In the genomic region with DNA sequence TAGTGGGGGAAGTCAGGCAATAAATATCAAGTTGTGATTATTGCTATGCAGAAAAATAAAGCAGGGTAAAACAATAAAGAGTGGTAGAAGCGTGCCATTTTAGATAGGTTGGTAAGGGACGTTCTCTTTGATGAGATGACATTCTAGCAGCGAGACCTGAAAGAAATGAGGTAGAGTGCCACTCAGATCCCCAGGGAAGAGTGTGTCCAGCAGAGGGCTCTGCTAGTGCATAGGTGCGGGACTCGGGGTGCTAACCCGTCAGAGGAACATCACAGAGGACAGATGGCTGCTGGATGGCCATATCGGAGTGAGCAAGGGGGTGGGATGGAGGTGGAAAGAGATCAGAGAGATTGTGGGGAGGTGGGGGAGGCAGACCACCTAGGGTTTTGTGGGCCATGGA, we compare ENCODE assay signal across 8 cellular contexts. TPM values are rescaled to one million over a fixed set of nuclear protein-coding genes. Genes with fewer than 3 reads are reported as not detected.
DNase-seq lines count a peak whose midpoint lies in the region; ATAC-seq and TF ChIP-seq lines count a peak whose summit lies in the region.

No MANE protein-coding gene starts in this region.

- no peak overlapping the region for H3K27ac Mint-ChIP-seq in naive thymus-derived CD8-positive, alpha-beta T cell

- ATAC-seq in left colon, result peak; percentile 60
- ATAC-seq in naive thymus-derived CD8-positive, alpha-beta T cell, result no peak

- H3K9me3 Mint-ChIP-seq in naive thymus-derived CD8-positive, alpha-beta T cell, result no peaks in the 10 kb centered on the region

- intact Hi-C loops in left colon (cut with DNase I, micrococcal nuclease), result no loop called here

- H3K36me3 Mint-ChIP-seq in naive thymus-derived CD8-positive, alpha-beta T cell, result no peaks in the 10 kb centered on the region

- peak; percentile 35; the same call in 1 of the 2 replicates for TF ChIP-seq CTCF in VCaP (conservative IDR thresholded peaks at IDR 0.05)

- H3K4me3 Mint-ChIP-seq in naive thymus-derived CD8-positive, alpha-beta T cell, result no peak overlapping the region

- H3K9me3 ChIP-seq in effector memory CD4-positive, alpha-beta T cell (ENCODE audit: control insufficient read depth, low read length), result no peaks in the 10 kb centered on the region

- H3K36me3 ChIP-seq in effector memory CD4-positive, alpha-beta T cell (ENCODE audit: control insufficient read depth, insufficient read depth, low read length), result no peaks in the 10 kb centered on the region

- peak; percentile 13 for DNase-seq in activated CD4-positive, alpha-beta T cell treated with anti-CD3 and anti-CD28 coated beads for 48 hours
- no peak for DNase-seq in activated CD4-positive, alpha-beta T cell treated with anti-CD3 and anti-CD28 coated beads for 1 hour
- peak; percentile 49 for DNase-seq in HT-29 (ENCODE audit: low spot score)
- DNase-seq in left colon, result peak in 1 of 2 donors; percentile 17
- no peak for DNase-seq in effector memory CD4-positive, alpha-beta T cell
- DNase-seq in naive thymus-derived CD8-positive, alpha-beta T cell, result no peak
- DNase-seq in NK-92 (lab: John Stamatoyannopoulos, UW; ENCODE audit: unreplicated experiment), result no peak

- no peaks in the 10 kb centered on the region for H3K27me3 ChIP-seq in effector memory CD4-positive, alpha-beta T cell (replicated peaks; ENCODE audit: control insufficient read depth, insufficient read depth, low read length, poor library complexity, severe bottlenecking)

- H3K27me3 Mint-ChIP-seq in naive thymus-derived CD8-positive, alpha-beta T cell, result peaks cover 0 to 4% (median 2%) of the 10 kb centered on the region in 5 donors

- H3K4me1 ChIP-seq in effector memory CD4-positive, alpha-beta T cell (ENCODE audit: control insufficient read depth, insufficient read depth, low read length, poor library complexity, severe bottlenecking), result no peaks in the 10 kb centered on the region

- POLR2A ChIA-PET in naive thymus-derived CD8-positive, alpha-beta T cell (lab: Charles Lee), result no interaction called here

- no peak overlapping the region for H3K4me3 ChIP-seq in effector memory CD4-positive, alpha-beta T cell (ENCODE audit: insufficient read depth, low read depth, low read length, poor library complexity, severe bottlenecking)

- no peak overlapping the region for H3K27ac ChIP-seq in VCaP
- H3K27ac ChIP-seq in effector memory CD4-positive, alpha-beta T cell (ENCODE audit: insufficient read depth, low read length, poor library complexity, severe bottlenecking), result no peak overlapping the region

- peaks cover 0 to 2% (median 0%) of the 10 kb centered on the region in 4 donors for H3K4me1 Mint-ChIP-seq in naive thymus-derived CD8-positive, alpha-beta T cell

RNA-seq across cellular contexts. Expression of a gene that starts 16.3 kb away (rescaled TPM):
- not detected in 2 replicates for total RNA-seq in HT-29 (2014; rRNA removed; shearing (Covaris generic))
- not detected for total RNA-seq in left colon
- total RNA-seq in naive thymus-derived CD8-positive, alpha-beta T cell, result not detected
- not detected for polyA plus RNA-seq in naive thymus-derived CD8-positive, alpha-beta T cell

Comparison
In these comparisons a context has a peak if more than half of its experiments do, and no peak if none do; other contexts are left out.
1. DNase-seq: peak in activated CD4-positive, alpha-beta T cell treated with anti-CD3 and anti-CD28 coated beads for 48 hours (single experiment) and HT-29 (single experiment); none in activated CD4-positive, alpha-beta T cell treated with anti-CD3 and anti-CD28 coated beads for 1 hour (single experiment), effector memory CD4-positive, alpha-beta T cell (0 of 3), naive thymus-derived CD8-positive, alpha-beta T cell (0 of 10) and NK-92 (single experiment).